1 cellular context compared by ENCODE assay signal in genomic region chr3:196772102-196772501, GRCh38.
TF ChIP-seq lines count a peak whose summit lies in the region.

No MANE protein-coding gene starts in this region.

TF ChIP-seq in K562, 482 proteins besides CTCF, POLR2A, EP300 and RAD21:
- TF ChIP-seq KDM1A (IDR thresholded peaks at IDR 0.05), result no peak
- TF ChIP-seq ASH1L (IDR thresholded peaks at IDR 0.05; ENCODE audit: borderline replicate concordance, low read depth, partially characterized antibody), result no peak
- no peak for TF ChIP-seq NR3C1 (CRISPR knock-in tag; IDR thresholded peaks at IDR 0.05)
- no peak for TF ChIP-seq RAD51 (IDR thresholded peaks at IDR 0.05; ENCODE audit: borderline replicate concordance, low read depth)
- TF ChIP-seq ZBTB43 (CRISPR knock-in tag; IDR thresholded peaks at IDR 0.05), result no peak
- no peak for TF ChIP-seq ZNF282 (CRISPR knock-in tag; IDR thresholded peaks at IDR 0.05)
